1 cellular context compared by ENCODE assay signal in the genomic region with DNA sequence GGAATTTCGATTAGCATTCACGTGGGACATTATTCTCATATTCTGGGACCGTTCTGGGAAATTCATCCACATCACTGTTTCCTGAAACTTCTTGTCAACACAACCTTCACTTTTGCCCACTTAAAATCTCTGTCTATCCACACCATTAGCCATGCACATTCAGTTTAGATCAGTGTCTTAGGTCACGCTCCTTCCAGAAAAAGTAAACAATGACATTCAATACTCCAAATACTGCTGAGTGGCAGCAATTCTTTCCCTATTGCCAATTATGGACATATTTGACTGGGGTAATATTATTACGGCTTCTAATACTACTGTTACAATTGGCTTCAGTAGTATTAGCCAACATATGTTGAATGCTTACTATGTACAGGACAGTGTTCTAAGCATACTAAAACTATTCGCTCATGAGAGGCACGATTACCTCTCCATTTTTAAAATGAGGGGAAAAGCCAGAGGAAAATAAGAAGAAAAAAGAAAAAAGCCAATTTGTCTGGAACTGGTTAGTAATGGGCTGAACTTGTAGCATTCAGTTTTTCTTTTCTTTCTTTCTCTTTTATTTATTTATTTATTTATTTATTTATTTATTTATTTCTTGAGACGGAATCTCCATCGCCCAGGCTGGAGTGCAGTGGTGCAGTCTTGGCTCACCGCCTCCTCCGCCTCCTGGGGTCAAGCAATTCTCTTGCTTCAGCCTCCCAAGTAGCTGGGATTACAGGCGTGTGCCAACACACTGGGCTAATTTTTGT.
A peak's percentile ranks its signal among the peaks of the same experiment; 100 is the strongest.
TF ChIP-seq lines count a peak whose summit lies in the region.

No MANE protein-coding gene starts in this region.

TF ChIP-seq in HEK293, 187 proteins besides CTCF, POLR2A, EP300 and RAD21 (continued from another document and continues in another):
- TF ChIP-seq, protein P1, sequence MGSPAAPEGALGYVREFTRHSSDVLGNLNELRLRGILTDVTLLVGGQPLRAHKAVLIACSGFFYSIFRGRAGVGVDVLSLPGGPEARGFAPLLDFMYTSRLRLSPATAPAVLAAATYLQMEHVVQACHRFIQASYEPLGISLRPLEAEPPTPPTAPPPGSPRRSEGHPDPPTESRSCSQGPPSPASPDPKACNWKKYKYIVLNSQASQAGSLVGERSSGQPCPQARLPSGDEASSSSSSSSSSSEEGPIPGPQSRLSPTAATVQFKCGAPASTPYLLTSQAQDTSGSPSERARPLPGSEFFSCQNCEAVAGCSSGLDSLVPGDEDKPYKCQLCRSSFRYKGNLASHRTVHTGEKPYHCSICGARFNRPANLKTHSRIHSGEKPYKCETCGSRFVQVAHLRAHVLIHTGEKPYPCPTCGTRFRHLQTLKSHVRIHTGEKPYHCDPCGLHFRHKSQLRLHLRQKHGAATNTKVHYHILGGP (tag by site-specific recombination; IDR thresholded peaks at IDR 0.05): no peak
- TF ChIP-seq ZNF112 (tag by site-specific recombination; IDR thresholded peaks at IDR 0.05) (no peak), ZNF654 (tag by site-specific recombination; IDR thresholded peaks at IDR 0.05; ENCODE audit: low read depth) (peak; percentile 59), ZNF132 (tag by site-specific recombination; IDR thresholded peaks at IDR 0.05; ENCODE audit: borderline replicate concordance) (no peak), ZNF830 (tag by site-specific recombination; IDR thresholded peaks at IDR 0.05; ENCODE audit: low read depth) (no peak), ZNF777 (tag by site-specific recombination; IDR thresholded peaks at IDR 0.05; ENCODE audit: borderline replicate concordance) (no peak), ZFP69B (tag by site-specific recombination; IDR thresholded peaks at IDR 0.05) (no peak), ZFP3 (tag by site-specific recombination; IDR thresholded peaks at IDR 0.05; ENCODE audit: low read depth) (no peak), ZNF248 (tag by site-specific recombination; IDR thresholded peaks at IDR 0.05) (no peak), KLF16 (tag by site-specific recombination; IDR thresholded peaks at IDR 0.05) (no peak), ZNF23 (tag by site-specific recombination; IDR thresholded peaks at IDR 0.05; ENCODE audit: borderline replicate concordance) (no peak), SALL2 (tag by site-specific recombination; IDR thresholded peaks at IDR 0.05; ENCODE audit: borderline replicate concordance) (no peak), ZNF266 (tag by site-specific recombination; IDR thresholded peaks at IDR 0.05; ENCODE audit: low read depth) (peak; percentile 94), ZNF16 (tag by site-specific recombination; IDR thresholded peaks at IDR 0.05; ENCODE audit: low read depth) (no peak), ZNF521 (tag by site-specific recombination; IDR thresholded peaks at IDR 0.05) (no peak), WT1 (tag by site-specific recombination; IDR thresholded peaks at IDR 0.05) (no peak), ZNF19 (tag by site-specific recombination; IDR thresholded peaks at IDR 0.05; ENCODE audit: low read depth) (peak; percentile 45; the same call in 1 of the 2 replicates), ZBTB7A (tag by site-specific recombination; IDR thresholded peaks at IDR 0.05; ENCODE audit: low read depth) (no peak), ZBTB48 (tag by site-specific recombination; IDR thresholded peaks at IDR 0.05) (no peak), ZBTB21 (tag by site-specific recombination; IDR thresholded peaks at IDR 0.05) (peak; percentile 76), IKZF3 (tag by site-specific recombination; IDR thresholded peaks at IDR 0.05) (no peak), ZNF223 (tag by site-specific recombination; IDR thresholded peaks at IDR 0.05) (0 out of 2 replicates have a peak, but pooled peaks have one; percentile 29), OVOL3 (tag by site-specific recombination; IDR thresholded peaks at IDR 0.05) (peak; percentile 28; the same call in 1 of the 2 replicates), ZNF677 (tag by site-specific recombination; IDR thresholded peaks at IDR 0.05) (no peak), ZNF292 (tag by site-specific recombination; IDR thresholded peaks at IDR 0.05; ENCODE audit: borderline replicate concordance, low read depth) (peak; percentile 88), REPIN1 (tag by site-specific recombination; IDR thresholded peaks at IDR 0.05; ENCODE audit: low read depth) (no peak), SP3 (tag by site-specific recombination; IDR thresholded peaks at IDR 0.05) (0 out of 2 replicates have a peak, but pooled peaks have one; percentile 34), ZFP41 (tag by site-specific recombination; IDR thresholded peaks at IDR 0.05; ENCODE audit: borderline replicate concordance) (no peak), ZNF146 (tag by site-specific recombination; IDR thresholded peaks at IDR 0.05) (peak; percentile 19; the same call in 1 of the 2 replicates), MZF1 (tag by site-specific recombination; IDR thresholded peaks at IDR 0.05; ENCODE audit: borderline replicate concordance) (no peak; the same call in 1 of the 2 replicates), ZSCAN30 (tag by site-specific recombination; IDR thresholded peaks at IDR 0.05) (no peak), ZSCAN16 (tag by site-specific recombination; IDR thresholded peaks at IDR 0.05) (no peak), EGR2 (tag by site-specific recombination; IDR thresholded peaks at IDR 0.05; ENCODE audit: low read depth) (no peak), ZFHX2 (tag by site-specific recombination; conservative IDR thresholded peaks at IDR 0.05) (no peak), ZNF529 (tag by site-specific recombination; IDR thresholded peaks at IDR 0.05; ENCODE audit: insufficient replicate concordance) (peak; percentile 43), ZIC2 (tag by site-specific recombination; IDR thresholded peaks at IDR 0.05) (no peak), ZNF24 (tag by site-specific recombination; IDR thresholded peaks at IDR 0.05) (no peak), TRIM28 (IDR thresholded peaks at IDR 0.05; ENCODE audit: borderline replicate concordance, low read length) (no peak), ZNF341 (tag by site-specific recombination; IDR thresholded peaks at IDR 0.05; ENCODE audit: low read depth) (no peak), PRDM1 (tag by site-specific recombination; IDR thresholded peaks at IDR 0.05) (no peak), ZNF155 (tag by site-specific recombination; IDR thresholded peaks at IDR 0.05) (no peak), ZNF747 (tag by site-specific recombination; IDR thresholded peaks at IDR 0.05) (no peak), ZNF221 (tag by site-specific recombination; IDR thresholded peaks at IDR 0.05; ENCODE audit: borderline replicate concordance) (no peak)
- TF ChIP-seq, protein P2, sequence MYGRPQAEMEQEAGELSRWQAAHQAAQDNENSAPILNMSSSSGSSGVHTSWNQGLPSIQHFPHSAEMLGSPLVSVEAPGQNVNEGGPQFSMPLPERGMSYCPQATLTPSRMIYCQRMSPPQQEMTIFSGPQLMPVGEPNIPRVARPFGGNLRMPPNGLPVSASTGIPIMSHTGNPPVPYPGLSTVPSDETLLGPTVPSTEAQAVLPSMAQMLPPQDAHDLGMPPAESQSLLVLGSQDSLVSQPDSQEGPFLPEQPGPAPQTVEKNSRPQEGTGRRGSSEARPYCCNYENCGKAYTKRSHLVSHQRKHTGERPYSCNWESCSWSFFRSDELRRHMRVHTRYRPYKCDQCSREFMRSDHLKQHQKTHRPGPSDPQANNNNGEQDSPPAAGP (tag by site-specific recombination; IDR thresholded peaks at IDR 0.05): no peak
- TF ChIP-seq, protein P3, sequence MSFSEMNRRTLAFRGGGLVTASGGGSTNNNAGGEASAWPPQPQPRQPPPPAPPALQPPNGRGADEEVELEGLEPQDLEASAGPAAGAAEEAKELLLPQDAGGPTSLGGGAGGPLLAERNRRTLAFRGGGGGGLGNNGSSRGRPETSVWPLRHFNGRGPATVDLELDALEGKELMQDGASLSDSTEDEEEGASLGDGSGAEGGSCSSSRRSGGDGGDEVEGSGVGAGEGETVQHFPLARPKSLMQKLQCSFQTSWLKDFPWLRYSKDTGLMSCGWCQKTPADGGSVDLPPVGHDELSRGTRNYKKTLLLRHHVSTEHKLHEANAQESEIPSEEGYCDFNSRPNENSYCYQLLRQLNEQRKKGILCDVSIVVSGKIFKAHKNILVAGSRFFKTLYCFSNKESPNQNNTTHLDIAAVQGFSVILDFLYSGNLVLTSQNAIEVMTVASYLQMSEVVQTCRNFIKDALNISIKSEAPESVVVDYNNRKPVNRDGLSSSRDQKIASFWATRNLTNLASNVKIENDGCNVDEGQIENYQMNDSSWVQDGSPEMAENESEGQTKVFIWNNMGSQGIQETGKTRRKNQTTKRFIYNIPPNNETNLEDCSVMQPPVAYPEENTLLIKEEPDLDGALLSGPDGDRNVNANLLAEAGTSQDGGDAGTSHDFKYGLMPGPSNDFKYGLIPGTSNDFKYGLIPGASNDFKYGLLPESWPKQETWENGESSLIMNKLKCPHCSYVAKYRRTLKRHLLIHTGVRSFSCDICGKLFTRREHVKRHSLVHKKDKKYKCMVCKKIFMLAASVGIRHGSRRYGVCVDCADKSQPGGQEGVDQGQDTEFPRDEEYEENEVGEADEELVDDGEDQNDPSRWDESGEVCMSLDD (tag by site-specific recombination; IDR thresholded peaks at IDR 0.05): no peak
- TF ChIP-seq, protein P4, sequence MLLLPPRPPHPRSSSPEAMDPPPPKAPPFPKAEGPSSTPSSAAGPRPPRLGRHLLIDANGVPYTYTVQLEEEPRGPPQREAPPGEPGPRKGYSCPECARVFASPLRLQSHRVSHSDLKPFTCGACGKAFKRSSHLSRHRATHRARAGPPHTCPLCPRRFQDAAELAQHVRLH (tag by site-specific recombination; IDR thresholded peaks at IDR 0.05): 0 out of 2 replicates have a peak, but pooled peaks have one; percentile 56
- TF ChIP-seq, protein P5, sequence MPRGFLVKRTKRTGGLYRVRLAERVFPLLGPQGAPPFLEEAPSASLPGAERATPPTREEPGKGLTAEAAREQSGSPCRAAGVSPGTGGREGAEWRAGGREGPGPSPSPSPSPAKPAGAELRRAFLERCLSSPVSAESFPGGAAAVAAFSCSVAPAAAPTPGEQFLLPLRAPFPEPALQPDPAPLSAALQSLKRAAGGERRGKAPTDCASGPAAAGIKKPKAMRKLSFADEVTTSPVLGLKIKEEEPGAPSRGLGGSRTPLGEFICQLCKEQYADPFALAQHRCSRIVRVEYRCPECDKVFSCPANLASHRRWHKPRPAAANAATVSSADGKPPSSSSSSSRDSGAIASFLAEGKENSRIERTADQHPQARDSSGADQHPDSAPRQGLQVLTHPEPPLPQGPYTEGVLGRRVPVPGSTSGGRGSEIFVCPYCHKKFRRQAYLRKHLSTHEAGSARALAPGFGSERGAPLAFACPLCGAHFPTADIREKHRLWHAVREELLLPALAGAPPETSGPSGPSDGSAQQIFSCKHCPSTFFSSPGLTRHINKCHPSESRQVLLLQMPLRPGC (tag by site-specific recombination; IDR thresholded peaks at IDR 0.05): no peak
- TF ChIP-seq, protein P6, sequence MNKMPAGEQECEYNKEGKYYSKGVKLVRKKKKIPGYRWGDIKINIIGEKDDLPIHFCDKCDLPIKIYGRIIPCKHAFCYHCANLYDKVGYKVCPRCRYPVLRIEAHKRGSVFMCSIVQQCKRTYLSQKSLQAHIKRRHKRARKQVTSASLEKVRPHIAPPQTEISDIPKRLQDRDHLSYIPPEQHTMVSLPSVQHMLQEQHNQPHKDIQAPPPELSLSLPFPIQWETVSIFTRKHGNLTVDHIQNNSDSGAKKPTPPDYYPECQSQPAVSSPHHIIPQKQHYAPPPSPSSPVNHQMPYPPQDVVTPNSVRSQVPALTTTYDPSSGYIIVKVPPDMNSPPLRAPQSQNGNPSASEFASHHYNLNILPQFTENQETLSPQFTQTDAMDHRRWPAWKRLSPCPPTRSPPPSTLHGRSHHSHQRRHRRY (tag by site-specific recombination; IDR thresholded peaks at IDR 0.05): no peak
- TF ChIP-seq, protein P7, sequence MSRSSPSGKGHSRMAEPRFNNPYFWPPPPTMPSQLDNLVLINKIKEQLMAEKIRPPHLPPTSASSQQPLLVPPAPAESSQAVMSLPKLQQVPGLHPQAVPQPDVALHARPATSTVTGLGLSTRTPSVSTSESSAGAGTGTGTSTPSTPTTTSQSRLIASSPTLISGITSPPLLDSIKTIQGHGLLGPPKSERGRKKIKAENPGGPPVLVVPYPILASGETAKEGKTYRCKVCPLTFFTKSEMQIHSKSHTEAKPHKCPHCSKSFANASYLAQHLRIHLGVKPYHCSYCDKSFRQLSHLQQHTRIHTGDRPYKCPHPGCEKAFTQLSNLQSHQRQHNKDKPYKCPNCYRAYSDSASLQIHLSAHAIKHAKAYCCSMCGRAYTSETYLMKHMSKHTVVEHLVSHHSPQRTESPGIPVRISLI (tag by site-specific recombination; IDR thresholded peaks at IDR 0.05): no peak
- TF ChIP-seq, protein P8, sequence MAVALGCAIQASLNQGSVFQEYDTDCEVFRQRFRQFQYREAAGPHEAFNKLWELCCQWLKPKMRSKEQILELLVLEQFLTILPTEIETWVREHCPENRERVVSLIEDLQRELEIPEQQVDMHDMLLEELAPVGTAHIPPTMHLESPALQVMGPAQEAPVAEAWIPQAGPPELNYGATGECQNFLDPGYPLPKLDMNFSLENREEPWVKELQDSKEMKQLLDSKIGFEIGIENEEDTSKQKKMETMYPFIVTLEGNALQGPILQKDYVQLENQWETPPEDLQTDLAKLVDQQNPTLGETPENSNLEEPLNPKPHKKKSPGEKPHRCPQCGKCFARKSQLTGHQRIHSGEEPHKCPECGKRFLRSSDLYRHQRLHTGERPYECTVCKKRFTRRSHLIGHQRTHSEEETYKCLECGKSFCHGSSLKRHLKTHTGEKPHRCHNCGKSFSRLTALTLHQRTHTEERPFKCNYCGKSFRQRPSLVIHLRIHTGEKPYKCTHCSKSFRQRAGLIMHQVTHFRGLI (tag by site-specific recombination; IDR thresholded peaks at IDR 0.05): no peak
- TF ChIP-seq, protein P9, sequence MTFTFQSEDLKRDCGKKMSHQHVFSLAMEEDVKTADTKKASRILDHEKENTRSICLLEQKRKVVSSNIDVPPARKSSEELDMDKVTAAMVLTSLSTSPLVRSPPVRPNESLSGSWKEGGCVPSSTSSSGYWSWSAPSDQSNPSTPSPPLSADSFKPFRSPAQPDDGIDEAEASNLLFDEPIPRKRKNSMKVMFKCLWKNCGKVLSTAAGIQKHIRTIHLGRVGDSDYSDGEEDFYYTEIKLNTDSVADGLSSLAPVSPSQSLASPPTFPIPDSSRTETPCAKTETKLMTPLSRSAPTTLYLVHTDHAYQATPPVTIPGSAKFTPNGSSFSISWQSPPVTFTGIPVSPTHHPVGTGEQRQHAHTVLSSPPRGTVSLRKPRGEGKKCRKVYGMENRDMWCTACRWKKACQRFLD (tag by site-specific recombination; IDR thresholded peaks at IDR 0.05): no peak
- TF ChIP-seq, protein P10, sequence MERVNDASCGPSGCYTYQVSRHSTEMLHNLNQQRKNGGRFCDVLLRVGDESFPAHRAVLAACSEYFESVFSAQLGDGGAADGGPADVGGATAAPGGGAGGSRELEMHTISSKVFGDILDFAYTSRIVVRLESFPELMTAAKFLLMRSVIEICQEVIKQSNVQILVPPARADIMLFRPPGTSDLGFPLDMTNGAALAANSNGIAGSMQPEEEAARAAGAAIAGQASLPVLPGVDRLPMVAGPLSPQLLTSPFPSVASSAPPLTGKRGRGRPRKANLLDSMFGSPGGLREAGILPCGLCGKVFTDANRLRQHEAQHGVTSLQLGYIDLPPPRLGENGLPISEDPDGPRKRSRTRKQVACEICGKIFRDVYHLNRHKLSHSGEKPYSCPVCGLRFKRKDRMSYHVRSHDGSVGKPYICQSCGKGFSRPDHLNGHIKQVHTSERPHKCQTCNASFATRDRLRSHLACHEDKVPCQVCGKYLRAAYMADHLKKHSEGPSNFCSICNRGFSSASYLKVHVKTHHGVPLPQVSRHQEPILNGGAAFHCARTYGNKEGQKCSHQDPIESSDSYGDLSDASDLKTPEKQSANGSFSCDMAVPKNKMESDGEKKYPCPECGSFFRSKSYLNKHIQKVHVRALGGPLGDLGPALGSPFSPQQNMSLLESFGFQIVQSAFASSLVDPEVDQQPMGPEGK (tag by site-specific recombination; IDR thresholded peaks at IDR 0.05): no peak
